In genomic region chr1:183632087-183632486, GRCh38 we compare ENCODE assay signal across 11 cellular contexts. TPM values are rescaled to one million over a fixed set of nuclear protein-coding genes. Genes with fewer than 3 reads are reported as not detected.
DNase-seq lines count a peak whose midpoint lies in the region; ATAC-seq and TF ChIP-seq lines count a peak whose summit lies in the region.
"Had no signal": no experiment of that assay in that cellular context is flagged by ENCODE, and none has a peak within 500 bp of the region (broad histone marks: within the 10 kb centered on the region; RNA-seq: fewer than 3 reads in every experiment).

No MANE protein-coding gene starts in this region.

- peaks cover 63% of the 10 kb centered on the region for H3K4me1 ChIP-seq in CD4-positive, CD25-positive, alpha-beta regulatory T cell (ENCODE audit: control insufficient read depth, insufficient read depth, low read length, poor library complexity, severe bottlenecking)
- H3K4me1 ChIP-seq in IMR-90 (ENCODE audit: control insufficient read depth, insufficient read depth, low read length) = peaks cover 8% of the 10 kb centered on the region
- H3K4me1 ChIP-seq in breast epithelium = peaks cover 0 to 3% of the 10 kb centered on the region in 2 donors

- POLR2A ChIA-PET in IMR-90 (lab: Charles Lee; ENCODE audit: unreplicated experiment) = interaction anchor here (0.7 kb wide), 1 partner anchor 281 kb away, joined by 3 read pairs; no protein-coding TSS in a partner anchor

- no TSS peak for BruUV-seq in IMR-90 (replicated peaks; lab: Mats Ljungman, UMichigan)

- CTCF ChIA-PET in IMR-90 (lab: Yijun Ruan, JAX) = interaction anchor here (0.7 kb wide), 1 partner anchor 284 kb away, joined by 3 read pairs; no protein-coding TSS in a partner anchor

- peaks cover 7% of the 10 kb centered on the region; the same call in 1 of the 2 replicates for H3K9me1 ChIP-seq in IMR-90 (ENCODE audit: insufficient read depth, low read length)

- DNase-seq in CD4-positive, CD25-positive, alpha-beta regulatory T cell = no peak
- DNase-seq in IMR-90 (peak; percentile 79), breast epithelium (ENCODE audit: low spot score in 2 of 2) (no peak), inferior parietal cortex (ENCODE audit: extremely low spot score) (no peak), SKM-1 treated with dmso at 0.1 percent for 144 hours (lab: John Stamatoyannopoulos, UW; ENCODE audit: unreplicated experiment) (no peak)
- no peak for DNase-seq in natural killer cell treated with Interleukin-12 subunit alpha and Interleukin-12 subunit beta and Interleukin-15 and Interleukin-18, amount 100 ng/mL, for 72 hours (ENCODE audit: low spot score)
- DNase-seq: NCI-H1694 treated with DMSO at 0.1 percent for 48 hours, pancreas had no signal

- TF ChIP-seq POLR2A in IMR-90 (IDR thresholded peaks at IDR 0.05; ENCODE audit: low read depth, low read length) (no peak), breast epithelium (IDR thresholded peaks at IDR 0.05) (no peak)

- H3K27ac ChIP-seq in CD4-positive, CD25-positive, alpha-beta regulatory T cell (ENCODE audit: insufficient read depth, low read length, poor library complexity, severe bottlenecking) = no peak overlapping the region
- H3K27ac ChIP-seq in IMR-90 (ENCODE audit: insufficient read depth, low read length) = peak overlapping the region; percentile 98; the same call in 1 of the 2 replicates
- H3K27ac ChIP-seq in breast epithelium = peak overlapping the region in 1 of 2 donors; percentile 22

- no peaks in the 10 kb centered on the region for H3K27me3 ChIP-seq in CD4-positive, CD25-positive, alpha-beta regulatory T cell (ENCODE audit: control insufficient read depth, insufficient read depth, low read length)
- H3K27me3 ChIP-seq in IMR-90 (ENCODE audit: control insufficient read depth, insufficient read depth, low read length) = no peaks in the 10 kb centered on the region
- no peaks in the 10 kb centered on the region for H3K27me3 ChIP-seq in breast epithelium
- H3K27me3 ChIP-seq: pancreas had no signal

- H2AK5ac ChIP-seq in IMR-90 (ENCODE audit: low read depth, low read length) = no peak overlapping the region

- no peak overlapping the region for H2AFZ ChIP-seq in IMR-90 (replicated peaks; ENCODE audit: low read length, poor library complexity)

- H2AK9ac ChIP-seq in IMR-90 (replicated peaks; ENCODE audit: low read depth, low read length, poor library complexity) = no peak overlapping the region

- no peak overlapping the region for H4K91ac ChIP-seq in IMR-90 (ENCODE audit: insufficient read depth, low read depth, low read length)

- peaks cover 29 to 80% (median 39%) of the 10 kb centered on the region in 4 donors for H3K4me1 Mint-ChIP-seq in CD4-positive, CD25-positive, alpha-beta regulatory T cell
- H3K4me1 Mint-ChIP-seq in natural killer cell treated with Interleukin-12 subunit alpha and Interleukin-12 subunit beta and Interleukin-15 and Interleukin-18, amount 100 ng/mL, for 72 hours (ENCODE audit: low read depth in 2 of 2) = peaks cover 31 to 63% of the 10 kb centered on the region in 2 donors

- WGBS in IMR-90 (ENCODE audit: extremely low coverage in 2 of 2, insufficient read length in 1 of 2), 2 experiments = no CpG with 5 or more reads among the region's 2 CpGs

- 0 out of 2 replicates have a peak overlapping the region, but pooled peaks have one; percentile 66 for H3K18ac ChIP-seq in IMR-90 (ENCODE audit: low read depth, low read length)

- H4K20me1 ChIP-seq in IMR-90 (ENCODE audit: insufficient read depth, low read length) = peaks cover 24% of the 10 kb centered on the region; the same call in 1 of the 2 replicates

- ATAC-seq in CD4-positive, CD25-positive, alpha-beta regulatory T cell (ENCODE audit: low read depth in 2 of 2) = no peak
- ATAC-seq in IMR-90 (ENCODE audit: low read depth) (no peak), GM18498 (IDR thresholded peaks at IDR 0.05; ENCODE audit: unreplicated experiment) (no peak), HG03439 (IDR thresholded peaks at IDR 0.05; ENCODE audit: unreplicated experiment) (no peak)
- ATAC-seq in natural killer cell treated with Interleukin-12 subunit alpha and Interleukin-12 subunit beta and Interleukin-15 and Interleukin-18, amount 100 ng/mL, for 72 hours = no peak
- ATAC-seq: pancreas had no signal

- no peak overlapping the region; the same call in 1 of the 2 replicates for H2BK120ac ChIP-seq in IMR-90 (ENCODE audit: low read depth, low read length)

- H3K9me3 ChIP-seq in CD4-positive, CD25-positive, alpha-beta regulatory T cell (ENCODE audit: control insufficient read depth in 2 of 2, low read length in 2 of 2) = no peaks in the 10 kb centered on the region
- H3K9me3 ChIP-seq in IMR-90 (ENCODE audit: control insufficient read depth, insufficient read depth, low read length) (no peaks in the 10 kb centered on the region), breast epithelium (no peaks in the 10 kb centered on the region)
- H3K9me3 ChIP-seq: pancreas had no signal

- peaks cover 17 to 38% of the 10 kb centered on the region in 2 experiments for H3K79me1 ChIP-seq in IMR-90 (ENCODE audit: low read depth in 1 of 2, low read length in 2 of 2)

- peak overlapping the region in 2 of 3 donors; percentile 74 to 83 for H3K27ac Mint-ChIP-seq in CD4-positive, CD25-positive, alpha-beta regulatory T cell
- H3K27ac Mint-ChIP-seq in natural killer cell treated with Interleukin-12 subunit alpha and Interleukin-12 subunit beta and Interleukin-15 and Interleukin-18, amount 100 ng/mL, for 72 hours = no peak overlapping the region

- peak overlapping the region; percentile 96; the same call in 1 of the 2 replicates for H3K9ac ChIP-seq in IMR-90 (ENCODE audit: low read depth, low read length)

- no peak overlapping the region; the same call in 1 of the 2 replicates for H3K23ac ChIP-seq in IMR-90 (ENCODE audit: low read depth, low read length)

- peak overlapping the region; percentile 99 for H3K4me2 ChIP-seq in IMR-90 (ENCODE audit: low read depth, low read length)

- peak overlapping the region; percentile 60; the same call in 1 of the 2 replicates for H3K4ac ChIP-seq in IMR-90 (ENCODE audit: low read depth, low read length)

- in situ Hi-C loops in IMR-90 (cut with MboI; ENCODE audit: low sequenced_read_pairs) = no loop called here

- peaks cover 40% of the 10 kb centered on the region for H3K36me3 ChIP-seq in CD4-positive, CD25-positive, alpha-beta regulatory T cell (ENCODE audit: control insufficient read depth, insufficient read depth, low read length)
- peaks cover 20% of the 10 kb centered on the region for H3K36me3 ChIP-seq in IMR-90 (ENCODE audit: control insufficient read depth, insufficient read depth, low read length)
- H3K36me3 ChIP-seq in breast epithelium = peaks cover 5% of the 10 kb centered on the region

- H4K5ac ChIP-seq in IMR-90 (ENCODE audit: low read depth, low read length) = no peak overlapping the region

- H3K56ac ChIP-seq in IMR-90 (ENCODE audit: extremely low read depth, insufficient read depth, low read length) = peak overlapping the region; percentile 76; the same call in 1 of the 2 replicates

- no peak overlapping the region; the same call in 2 of the 3 replicates for H2BK15ac ChIP-seq in IMR-90 (ENCODE audit: low read depth, low read length)

- peaks cover 30% of the 10 kb centered on the region for H3K36me3 Mint-ChIP-seq in CD4-positive, CD25-positive, alpha-beta regulatory T cell
- peaks cover 23% of the 10 kb centered on the region for H3K36me3 Mint-ChIP-seq in natural killer cell treated with Interleukin-12 subunit alpha and Interleukin-12 subunit beta and Interleukin-15 and Interleukin-18, amount 100 ng/mL, for 72 hours

- H3K4me3 Mint-ChIP-seq in CD4-positive, CD25-positive, alpha-beta regulatory T cell = peak overlapping the region in 3 of 4 donors; percentile 43 to 100 (median 61)
- peak overlapping the region; percentile 17 for H3K4me3 Mint-ChIP-seq in natural killer cell treated with Interleukin-12 subunit alpha and Interleukin-12 subunit beta and Interleukin-15 and Interleukin-18, amount 100 ng/mL, for 72 hours

- intact Hi-C loops in IMR-90 (cut with micrococcal nuclease) = loop anchor here (5.0 to 10.0 kb wide), 3 partner anchors 423 to 753 kb away; partner anchors contain the start of genes C1orf21 and TSEN15
- intact Hi-C loops in breast epithelium (cut with DNase I; ENCODE audit: low total_unique reads) = no loop called here

- no peak overlapping the region for H3K14ac ChIP-seq in IMR-90 (replicated peaks; ENCODE audit: low read depth, low read length)

- H2BK5ac ChIP-seq in IMR-90 (ENCODE audit: low read depth, low read length, poor library complexity, severe bottlenecking) = peak overlapping the region; percentile 93

- H3K27me3 Mint-ChIP-seq in CD4-positive, CD25-positive, alpha-beta regulatory T cell = peaks cover 2% of the 10 kb centered on the region
- H3K27me3 Mint-ChIP-seq in natural killer cell treated with Interleukin-12 subunit alpha and Interleukin-12 subunit beta and Interleukin-15 and Interleukin-18, amount 100 ng/mL, for 72 hours = peaks cover 0 to under 1% of the 10 kb centered on the region in 2 donors

- no peak for TF ChIP-seq CTCF in IMR-90 (conservative IDR thresholded peaks at IDR 0.05; ENCODE audit: low read depth, low read length)
- no peak for TF ChIP-seq CTCF in breast epithelium (IDR thresholded peaks at IDR 0.05)

- dilution Hi-C loops in IMR-90 (cut with HindIII; ENCODE audit: low sequenced_read_pairs, unreplicated experiment) = no loop called here

- peaks cover 0 to 1% (median 0%) of the 10 kb centered on the region in 7 donors for H3K9me3 Mint-ChIP-seq in CD4-positive, CD25-positive, alpha-beta regulatory T cell
- peaks cover 3% of the 10 kb centered on the region for H3K9me3 Mint-ChIP-seq in natural killer cell treated with Interleukin-12 subunit alpha and Interleukin-12 subunit beta and Interleukin-15 and Interleukin-18, amount 100 ng/mL, for 72 hours

- TF ChIP-seq RAD21 in IMR-90 (IDR thresholded peaks at IDR 0.05; ENCODE audit: low read length) = no peak

- no peak overlapping the region for H2BK20ac ChIP-seq in IMR-90 (ENCODE audit: low read depth, low read length)

- peak overlapping the region; percentile 91 for H3K4me3 ChIP-seq in CD4-positive, CD25-positive, alpha-beta regulatory T cell (ENCODE audit: low read depth, low read length)
- H3K4me3 ChIP-seq in IMR-90 (ENCODE audit: insufficient read depth, low read depth, low read length) (peak overlapping the region; percentile 85; the same call in 1 of the 2 replicates), breast epithelium (peak overlapping the region in 2 of 3 donors; percentile 90 to 91)

- H4K8ac ChIP-seq in IMR-90 (ENCODE audit: low read depth in 2 of 2, low read length in 2 of 2) = peak overlapping the region; percentile 75 to 76; a peak in 2 of 4 replicates

RNA-seq across cellular contexts. Expression of gene ARPC5, which starts 3.5 kb away (rescaled TPM):
- 76.3 TPM for total RNA-seq in CD4-positive, CD25-positive, alpha-beta regulatory T cell
- polyA plus RNA-seq in CD4-positive, CD25-positive, alpha-beta regulatory T cell = 100 to 1,000 TPM; 347 to 541 (median 415) TPM
- total RNA-seq in IMR-90 (2012; rRNA removed) (212 and 361 TPM in 2 replicates), breast epithelium (10 to 100 TPM; 60.8 to 80.8 (median 70.8) TPM)
- polyA plus RNA-seq in IMR-90 (2012; rRNA removed) = 91.0 and 132 TPM in 2 replicates
- 38.8 and 57.1 TPM in 2 replicates for polyA plus RNA-seq in IMR-90 (2012; cell fraction: cytosol; rRNA removed)
- polyA plus RNA-seq in IMR-90 (2012; cell fraction: nucleus; rRNA removed; ENCODE audit: low replicate concordance) = 9.7 and 50.2 TPM in 2 replicates
- 100 to 1,000 TPM; 120 to 221 TPM for total RNA-seq in natural killer cell treated with Interleukin-12 subunit alpha and Interleukin-12 subunit beta and Interleukin-15 and Interleukin-18, amount 100 ng/mL, for 72 hours

RNA-seq across cellular contexts. Expression of gene APOBEC4, which starts 21.0 kb away (rescaled TPM):
- not detected for total RNA-seq in CD4-positive, CD25-positive, alpha-beta regulatory T cell
- not detected for polyA plus RNA-seq in CD4-positive, CD25-positive, alpha-beta regulatory T cell
- total RNA-seq in IMR-90 (2012; rRNA removed) (not detected in 2 replicates), breast epithelium (not detected)
- not detected in 2 replicates for polyA plus RNA-seq in IMR-90 (2012; rRNA removed)
- polyA plus RNA-seq in IMR-90 (2012; cell fraction: cytosol; rRNA removed) = not detected in 2 replicates
- not detected in 2 replicates for polyA plus RNA-seq in IMR-90 (2012; cell fraction: nucleus; rRNA removed; ENCODE audit: low replicate concordance)
- total RNA-seq in natural killer cell treated with Interleukin-12 subunit alpha and Interleukin-12 subunit beta and Interleukin-15 and Interleukin-18, amount 100 ng/mL, for 72 hours = not detected
- total RNA-seq: pancreas, temporal lobe had no signal

RNA-seq across cellular contexts. Expression of gene NCF2, which starts 41.8 kb away (rescaled TPM):
- total RNA-seq in CD4-positive, CD25-positive, alpha-beta regulatory T cell = 9.3 TPM
- 10 to 100 TPM in 1 of 4 donors, 1 to 10 TPM in 3; 2.8 to 20.0 (median 5.4) TPM for polyA plus RNA-seq in CD4-positive, CD25-positive, alpha-beta regulatory T cell
- total RNA-seq in IMR-90 (2012; rRNA removed) (2.8 and 3.2 TPM in 2 replicates), breast epithelium (10 to 100 TPM in 2 of 3 donors, 1 to 10 TPM in 1; 4.6 to 45.0 (median 13.0) TPM)
- polyA plus RNA-seq in IMR-90 (2012; rRNA removed) = 2.6 and 4.2 TPM in 2 replicates
- polyA plus RNA-seq in IMR-90 (2012; cell fraction: cytosol; rRNA removed) = 0.45 and 1.8 TPM in 2 replicates
- 0.52 and 0.64 TPM in 2 replicates for polyA plus RNA-seq in IMR-90 (2012; cell fraction: nucleus; rRNA removed; ENCODE audit: low replicate concordance)
- 10 to 100 TPM in 1 of 2 donors, 1 to 10 TPM in 1; 5.4 to 20.5 TPM for total RNA-seq in natural killer cell treated with Interleukin-12 subunit alpha and Interleukin-12 subunit beta and Interleukin-15 and Interleukin-18, amount 100 ng/mL, for 72 hours

Comparison
In these comparisons a context has a peak if more than half of its experiments do, and no peak if none do; other contexts are left out.
1. H3K27ac Mint-ChIP-seq: peak in CD4-positive, CD25-positive, alpha-beta regulatory T cell (2 of 3); none in natural killer cell treated with Interleukin-12 subunit alpha and Interleukin-12 subunit beta and Interleukin-15 and Interleukin-18, amount 100 ng/mL, for 72 hours (0 of 2).
2. Peak in every context shown above with its lines, with median percentiles within 50 percentile points of each other: H3K4me3 ChIP-seq.